In genomic region chr13:58682616-58683015, GRCh38 we compare ENCODE assay signal across 8 cellular contexts.
"Had no signal": no experiment of that assay in that cellular context is flagged by ENCODE, and none has a peak within 500 bp of the region (broad histone marks: within the 10 kb centered on the region; RNA-seq: fewer than 3 reads in every experiment).

No MANE protein-coding gene starts in this region.

- H3K9ac ChIP-seq: KMS-11 had no signal

- H3K4me3 ChIP-seq: K562 had no signal

- H3K27ac ChIP-seq: HL-60, KMS-11 had no signal

- H3K4me2 ChIP-seq: KMS-11 had no signal

- DNase-seq: IMR-90, KBM-7, KG1 had no signal

- FAIRE-seq: HepG2, HTR-8/SVneo, K562 had no signal

- ATAC-seq: HepG2, K562 had no signal
